ENCODE assay signal across 4 cellular contexts in genomic region chr6:101203664-101204063, GRCh38.
"Had no signal": no experiment of that assay in that cellular context is flagged by ENCODE, and none has a peak within 500 bp of the region (broad histone marks: within the 10 kb centered on the region; RNA-seq: fewer than 3 reads in every experiment).

No MANE protein-coding gene starts in this region.

- ATAC-seq: GM23338, HepG2 had no signal

- DNase-seq: H9, HCEC 1CT had no signal
